Comparison of ENCODE assay signal across 1 cellular context in the genomic region with DNA sequence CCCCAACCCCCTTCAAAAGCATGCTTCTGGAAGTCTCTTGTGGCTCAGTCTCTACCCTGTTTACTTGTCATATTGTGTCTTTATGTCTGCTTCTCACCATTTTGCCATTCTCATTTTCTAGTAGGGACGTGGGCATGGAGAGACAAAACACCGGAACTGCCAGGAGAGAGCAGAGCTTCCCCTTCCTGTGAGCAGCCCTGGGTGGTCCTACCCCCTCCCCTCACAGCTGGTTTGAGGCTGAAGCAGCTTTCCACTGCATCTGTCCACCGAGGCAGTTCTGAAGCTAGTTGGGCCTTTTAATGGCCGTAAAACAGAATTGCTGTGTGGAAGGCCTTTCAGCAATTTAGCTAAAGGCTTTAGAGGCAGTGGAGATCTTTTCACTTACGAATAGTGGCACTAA.
TF ChIP-seq lines count a peak whose summit lies in the region.

No MANE protein-coding gene starts in this region.

TF ChIP-seq in K562, 482 proteins besides CTCF, POLR2A, EP300 and RAD21 (continued from another document):
- TF ChIP-seq, protein P1, sequence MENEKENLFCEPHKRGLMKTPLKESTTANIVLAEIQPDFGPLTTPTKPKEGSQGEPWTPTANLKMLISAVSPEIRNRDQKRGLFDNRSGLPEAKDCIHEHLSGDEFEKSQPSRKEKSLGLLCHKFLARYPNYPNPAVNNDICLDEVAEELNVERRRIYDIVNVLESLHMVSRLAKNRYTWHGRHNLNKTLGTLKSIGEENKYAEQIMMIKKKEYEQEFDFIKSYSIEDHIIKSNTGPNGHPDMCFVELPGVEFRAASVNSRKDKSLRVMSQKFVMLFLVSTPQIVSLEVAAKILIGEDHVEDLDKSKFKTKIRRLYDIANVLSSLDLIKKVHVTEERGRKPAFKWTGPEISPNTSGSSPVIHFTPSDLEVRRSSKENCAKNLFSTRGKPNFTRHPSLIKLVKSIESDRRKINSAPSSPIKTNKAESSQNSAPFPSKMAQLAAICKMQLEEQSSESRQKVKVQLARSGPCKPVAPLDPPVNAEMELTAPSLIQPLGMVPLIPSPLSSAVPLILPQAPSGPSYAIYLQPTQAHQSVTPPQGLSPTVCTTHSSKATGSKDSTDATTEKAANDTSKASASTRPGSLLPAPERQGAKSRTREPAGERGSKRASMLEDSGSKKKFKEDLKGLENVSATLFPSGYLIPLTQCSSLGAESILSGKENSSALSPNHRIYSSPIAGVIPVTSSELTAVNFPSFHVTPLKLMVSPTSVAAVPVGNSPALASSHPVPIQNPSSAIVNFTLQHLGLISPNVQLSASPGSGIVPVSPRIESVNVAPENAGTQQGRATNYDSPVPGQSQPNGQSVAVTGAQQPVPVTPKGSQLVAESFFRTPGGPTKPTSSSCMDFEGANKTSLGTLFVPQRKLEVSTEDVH (IDR thresholded peaks at IDR 0.05; ENCODE audit: low read depth, partially characterized antibody) = no peak
- no peak for TF ChIP-seq CCAR2 (IDR thresholded peaks at IDR 0.05; ENCODE audit: low read depth, low read length)
- no peak for TF ChIP-seq ZNF384 (IDR thresholded peaks at IDR 0.05; ENCODE audit: low read depth, low read length)
- TF ChIP-seq, protein P2, sequence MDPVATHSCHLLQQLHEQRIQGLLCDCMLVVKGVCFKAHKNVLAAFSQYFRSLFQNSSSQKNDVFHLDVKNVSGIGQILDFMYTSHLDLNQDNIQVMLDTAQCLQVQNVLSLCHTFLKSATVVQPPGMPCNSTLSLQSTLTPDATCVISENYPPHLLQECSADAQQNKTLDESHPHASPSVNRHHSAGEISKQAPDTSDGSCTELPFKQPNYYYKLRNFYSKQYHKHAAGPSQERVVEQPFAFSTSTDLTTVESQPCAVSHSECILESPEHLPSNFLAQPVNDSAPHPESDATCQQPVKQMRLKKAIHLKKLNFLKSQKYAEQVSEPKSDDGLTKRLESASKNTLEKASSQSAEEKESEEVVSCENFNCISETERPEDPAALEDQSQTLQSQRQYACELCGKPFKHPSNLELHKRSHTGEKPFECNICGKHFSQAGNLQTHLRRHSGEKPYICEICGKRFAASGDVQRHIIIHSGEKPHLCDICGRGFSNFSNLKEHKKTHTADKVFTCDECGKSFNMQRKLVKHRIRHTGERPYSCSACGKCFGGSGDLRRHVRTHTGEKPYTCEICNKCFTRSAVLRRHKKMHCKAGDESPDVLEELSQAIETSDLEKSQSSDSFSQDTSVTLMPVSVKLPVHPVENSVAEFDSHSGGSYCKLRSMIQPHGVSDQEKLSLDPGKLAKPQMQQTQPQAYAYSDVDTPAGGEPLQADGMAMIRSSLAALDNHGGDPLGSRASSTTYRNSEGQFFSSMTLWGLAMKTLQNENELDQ (CRISPR knock-in tag; IDR thresholded peaks at IDR 0.05; ENCODE audit: borderline replicate concordance) = no peak
- TF ChIP-seq, protein P3, sequence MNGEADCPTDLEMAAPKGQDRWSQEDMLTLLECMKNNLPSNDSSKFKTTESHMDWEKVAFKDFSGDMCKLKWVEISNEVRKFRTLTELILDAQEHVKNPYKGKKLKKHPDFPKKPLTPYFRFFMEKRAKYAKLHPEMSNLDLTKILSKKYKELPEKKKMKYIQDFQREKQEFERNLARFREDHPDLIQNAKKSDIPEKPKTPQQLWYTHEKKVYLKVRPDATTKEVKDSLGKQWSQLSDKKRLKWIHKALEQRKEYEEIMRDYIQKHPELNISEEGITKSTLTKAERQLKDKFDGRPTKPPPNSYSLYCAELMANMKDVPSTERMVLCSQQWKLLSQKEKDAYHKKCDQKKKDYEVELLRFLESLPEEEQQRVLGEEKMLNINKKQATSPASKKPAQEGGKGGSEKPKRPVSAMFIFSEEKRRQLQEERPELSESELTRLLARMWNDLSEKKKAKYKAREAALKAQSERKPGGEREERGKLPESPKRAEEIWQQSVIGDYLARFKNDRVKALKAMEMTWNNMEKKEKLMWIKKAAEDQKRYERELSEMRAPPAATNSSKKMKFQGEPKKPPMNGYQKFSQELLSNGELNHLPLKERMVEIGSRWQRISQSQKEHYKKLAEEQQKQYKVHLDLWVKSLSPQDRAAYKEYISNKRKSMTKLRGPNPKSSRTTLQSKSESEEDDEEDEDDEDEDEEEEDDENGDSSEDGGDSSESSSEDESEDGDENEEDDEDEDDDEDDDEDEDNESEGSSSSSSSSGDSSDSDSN (IDR thresholded peaks at IDR 0.05; ENCODE audit: borderline replicate concordance in 1 of 2, low read depth in 2 of 2, low read length in 2 of 2) = no peak
